Comparison of ENCODE assay signal across 1 cellular context in genomic region chr10:5604946-5605345, GRCh38.
TF ChIP-seq lines count a peak whose summit lies in the region.

No MANE protein-coding gene starts in this region.

TF ChIP-seq in GM23338, 12 proteins besides CTCF, POLR2A, EP300 and RAD21 (continued from another document):
- TF ChIP-seq REST (IDR thresholded peaks at IDR 0.05; ENCODE audit: unreplicated experiment) (no peak), ZNF331 (CRISPR knock-in tag; IDR thresholded peaks at IDR 0.05; ENCODE audit: low read depth) (no peak), POLR2AphosphoS5 (IDR thresholded peaks at IDR 0.05; ENCODE audit: low read depth) (no peak), ETS1 (IDR thresholded peaks at IDR 0.05) (no peak), CREB1 (CRISPR knock-in tag; IDR thresholded peaks at IDR 0.05; ENCODE audit: low read depth) (no peak), ZNF114 (CRISPR knock-in tag; IDR thresholded peaks at IDR 0.05) (no peak), EZH2 (IDR thresholded peaks at IDR 0.05; ENCODE audit: low read depth, unreplicated experiment) (no peak)
TF ChIP-seq in GM23338: peak in this region for 0.
